8 cellular contexts compared by ENCODE assay signal in the genomic region with DNA sequence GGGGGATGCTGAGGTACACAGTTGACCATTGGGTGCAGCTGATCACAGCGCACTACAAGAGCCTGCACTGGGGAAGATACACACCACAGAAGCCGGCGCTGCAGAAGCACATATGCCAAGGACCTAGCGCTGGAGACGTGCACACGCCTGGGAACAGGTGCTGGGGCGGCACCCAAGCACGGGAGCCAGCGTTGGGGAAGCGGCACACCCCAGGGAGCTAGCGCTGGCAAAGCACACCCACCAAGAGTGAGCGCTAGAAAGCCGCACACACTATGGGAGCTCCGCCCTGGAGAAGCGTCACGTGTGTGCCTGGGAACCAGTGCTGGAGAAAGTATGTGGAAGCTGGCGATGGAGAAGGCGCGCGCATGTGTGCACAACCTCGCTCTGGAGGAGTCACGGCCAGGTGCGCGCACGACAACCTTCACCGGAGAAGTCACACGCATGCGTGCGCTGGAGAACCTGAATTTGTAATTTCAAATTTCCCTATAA. TPM values are rescaled to one million over a fixed set of nuclear protein-coding genes. Genes with fewer than 3 reads are reported as not detected.
A peak's percentile ranks its signal among the peaks of the same experiment; 100 is the strongest.
DNase-seq lines count a peak whose midpoint lies in the region; ATAC-seq and TF ChIP-seq lines count a peak whose summit lies in the region.

No MANE protein-coding gene starts in this region.

- H3K36me3 ChIP-seq in left ventricle myocardium inferior: no peaks in the 10 kb centered on the region

- peaks cover 10% of the 10 kb centered on the region for H3K27me3 Mint-ChIP-seq in activated naive CD8-positive, alpha-beta T cell treated with anti-CD3 and anti-CD28 coated beads, Interleukin-2, amount 10 ng/mL, durations not matched to agents 7 days and 5 days
- no peaks in the 10 kb centered on the region for H3K27me3 Mint-ChIP-seq in progenitor cell of endocrine pancreas

- no peak for ATAC-seq in activated naive CD8-positive, alpha-beta T cell treated with anti-CD3 and anti-CD28 coated beads, Interleukin-2, amount 10 ng/mL, durations not matched to agents 7 days and 5 days (ENCODE audit: low read depth)
- no peak for ATAC-seq in HG02884 (IDR thresholded peaks at IDR 0.05; ENCODE audit: unreplicated experiment)
- ATAC-seq in HG03139 (IDR thresholded peaks at IDR 0.05; ENCODE audit: unreplicated experiment): no peak

- H3K36me3 Mint-ChIP-seq in activated naive CD8-positive, alpha-beta T cell treated with anti-CD3 and anti-CD28 coated beads, Interleukin-2, amount 10 ng/mL, durations not matched to agents 7 days and 5 days: peaks cover 2% of the 10 kb centered on the region
- H3K36me3 Mint-ChIP-seq in progenitor cell of endocrine pancreas (ENCODE audit: insufficient read depth): no peaks in the 10 kb centered on the region

- intact Hi-C loops in left ventricle myocardium inferior (cut with micrococcal nuclease): no loop called here

- no peaks in the 10 kb centered on the region for H3K9me3 Mint-ChIP-seq in activated naive CD8-positive, alpha-beta T cell treated with anti-CD3 and anti-CD28 coated beads, Interleukin-2, amount 10 ng/mL, durations not matched to agents 7 days and 5 days
- H3K9me3 Mint-ChIP-seq in progenitor cell of endocrine pancreas (ENCODE audit: low read depth): no peaks in the 10 kb centered on the region

- peaks cover 29% of the 10 kb centered on the region for H3K4me1 Mint-ChIP-seq in activated naive CD8-positive, alpha-beta T cell treated with anti-CD3 and anti-CD28 coated beads, Interleukin-2, amount 10 ng/mL, durations not matched to agents 7 days and 5 days
- H3K4me1 Mint-ChIP-seq in progenitor cell of endocrine pancreas (ENCODE audit: low read depth): peaks cover 20% of the 10 kb centered on the region

- peak overlapping the region; percentile 58 for H3K4me3 Mint-ChIP-seq in activated naive CD8-positive, alpha-beta T cell treated with anti-CD3 and anti-CD28 coated beads, Interleukin-2, amount 10 ng/mL, durations not matched to agents 7 days and 5 days
- H3K4me3 Mint-ChIP-seq in progenitor cell of endocrine pancreas (ENCODE audit: low read depth): peak overlapping the region; percentile 80

- no peak overlapping the region for H3K27ac Mint-ChIP-seq in activated naive CD8-positive, alpha-beta T cell treated with anti-CD3 and anti-CD28 coated beads, Interleukin-2, amount 10 ng/mL, durations not matched to agents 7 days and 5 days
- peak overlapping the region; percentile 54 for H3K27ac Mint-ChIP-seq in progenitor cell of endocrine pancreas

- no peaks in the 10 kb centered on the region for H3K27me3 ChIP-seq in left ventricle myocardium inferior (ENCODE audit: low read depth)

- H3K9me3 ChIP-seq in left ventricle myocardium inferior (replicated peaks): no peaks in the 10 kb centered on the region

- no peak for TF ChIP-seq CTCF in left ventricle myocardium inferior (IDR thresholded peaks at IDR 0.05; ENCODE audit: borderline replicate concordance)
- no peak for TF ChIP-seq CTCF in progenitor cell of endocrine pancreas (IDR thresholded peaks at IDR 0.05; ENCODE audit: unreplicated experiment)

- H3K4me3 ChIP-seq in left ventricle myocardium inferior: peak overlapping the region; percentile 61

- peaks cover 23% of the 10 kb centered on the region for H3K4me1 ChIP-seq in left ventricle myocardium inferior

- DNase-seq in ELF-1 (ENCODE audit: low read depth, low spot score): peak; percentile 86
- DNase-seq in NCI-H1694 (lab: John Stamatoyannopoulos, UW): peak; percentile 89
- DNase-seq in activated naive CD8-positive, alpha-beta T cell treated with anti-CD3 and anti-CD28 coated beads, Interleukin-2, amount 10 ng/mL, durations not matched to agents 7 days and 5 days: peak; percentile 33
- peak; percentile 46 for DNase-seq in left ventricle myocardium inferior
- DNase-seq in progenitor cell of endocrine pancreas (ENCODE audit: low spot score, unreplicated experiment): peak; percentile 43
- no peak for DNase-seq in central memory CD4-positive, alpha-beta T cell

- H3K27ac ChIP-seq in left ventricle myocardium inferior (replicated peaks): no peak overlapping the region

- POLR2A ChIA-PET in activated naive CD8-positive, alpha-beta T cell treated with anti-CD3 and anti-CD28 coated beads, Interleukin-2, amount 10 ng/mL, durations not matched to agents 7 days and 5 days (lab: Charles Lee): interaction anchor here (0.6 kb wide), 1 partner anchor 852 kb away, joined by 3 read pairs; no protein-coding TSS in a partner anchor

RNA-seq across cellular contexts. Expression of a gene that starts 4.5 kb away (rescaled TPM):
- 10 to 100 TPM; 12.9 to 14.8 TPM for total RNA-seq in activated naive CD8-positive, alpha-beta T cell treated with anti-CD3 and anti-CD28 coated beads, Interleukin-2, amount 10 ng/mL, durations not matched to agents 7 days and 5 days
- total RNA-seq in left ventricle myocardium inferior (4.1 TPM), progenitor cell of endocrine pancreas (28.5 and 28.9 TPM in 2 replicates)
